13 cellular contexts compared by ENCODE assay signal in the genomic region with DNA sequence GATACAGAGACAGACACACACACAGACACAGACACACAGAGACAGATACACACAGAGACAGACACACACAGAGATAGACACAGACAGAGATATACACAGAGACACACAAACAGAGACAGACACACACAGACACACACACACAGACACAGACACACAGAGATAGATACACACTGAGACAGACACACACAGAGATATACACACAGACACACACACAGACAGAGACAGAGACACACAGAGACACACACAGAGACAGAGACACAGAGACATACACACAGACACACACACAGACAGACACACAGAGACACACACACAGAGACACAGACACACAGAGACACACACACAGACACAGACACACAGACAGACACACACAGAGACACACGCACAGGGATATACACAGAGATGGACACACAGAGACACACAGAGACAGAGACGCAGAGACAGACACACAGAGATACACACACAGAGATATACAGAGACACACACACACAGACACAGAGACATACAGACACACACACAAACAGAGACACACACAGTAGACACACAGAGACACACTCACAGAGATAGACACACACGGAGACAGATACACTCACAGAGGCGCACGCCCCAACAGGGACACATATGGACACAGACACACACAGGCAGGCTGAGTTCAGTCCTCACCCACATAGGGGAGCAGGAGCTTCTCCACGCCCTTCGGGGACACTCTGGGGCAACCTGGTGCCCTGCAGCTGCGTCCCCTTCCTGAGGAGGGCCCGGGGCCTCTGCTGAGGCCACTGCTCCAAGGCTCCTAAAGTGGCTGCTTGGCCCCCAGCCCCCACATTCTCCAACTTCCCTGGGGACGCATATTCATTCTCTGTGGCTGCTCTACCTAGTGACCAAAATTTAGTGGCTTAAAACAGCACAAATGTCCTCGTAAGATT. TPM values are rescaled to one million over a fixed set of nuclear protein-coding genes. Genes with fewer than 3 reads are reported as not detected.
A peak's percentile ranks its signal among the peaks of the same experiment; 100 is the strongest.
DNase-seq lines count a peak whose midpoint lies in the region; ATAC-seq and TF ChIP-seq lines count a peak whose summit lies in the region.
"Had no signal": no experiment of that assay in that cellular context is flagged by ENCODE, and none has a peak within 500 bp of the region (broad histone marks: within the 10 kb centered on the region; RNA-seq: fewer than 3 reads in every experiment).

No MANE protein-coding gene starts in this region.

- CTCF ChIA-PET in Panc1 (lab: Charles Lee), result interaction anchor here (0.7 to 1.9 kb wide), 2 partner anchors 9 to 174 kb away, joined by 4 to 14 read pairs; no protein-coding TSS in a partner anchor

- intact Hi-C loops in natural killer cell (cut with micrococcal nuclease), result no loop called here
- intact Hi-C loops in Panc1 (cut with micrococcal nuclease; ENCODE audit: unreplicated experiment), result no loop called here
- intact Hi-C loops in lower lobe of right lung (cut with DNase I), result no loop called here
- intact Hi-C loops in esophagus squamous epithelium (cut with DNase I), result no loop called here

- no peaks in the 10 kb centered on the region for H3K36me3 Mint-ChIP-seq in natural killer cell treated with Interleukin-12 subunit alpha and Interleukin-12 subunit beta and Interleukin-15 and Interleukin-18, amount 100 ng/mL, for 72 hours
- no peaks in the 10 kb centered on the region for H3K36me3 Mint-ChIP-seq in natural killer cell
- H3K36me3 Mint-ChIP-seq in endothelial cell (ENCODE audit: low read depth, unreplicated experiment), result no peaks in the 10 kb centered on the region

- H3K27ac Mint-ChIP-seq in natural killer cell treated with Interleukin-12 subunit alpha and Interleukin-12 subunit beta and Interleukin-15 and Interleukin-18, amount 100 ng/mL, for 72 hours, result no peak overlapping the region
- no peak overlapping the region for H3K27ac Mint-ChIP-seq in natural killer cell
- no peak overlapping the region for H3K27ac Mint-ChIP-seq in endothelial cell (ENCODE audit: unreplicated experiment)

- H3K27me3 Mint-ChIP-seq in natural killer cell treated with Interleukin-12 subunit alpha and Interleukin-12 subunit beta and Interleukin-15 and Interleukin-18, amount 100 ng/mL, for 72 hours, result peaks cover 0 to 6% of the 10 kb centered on the region in 2 donors
- peaks cover 9 to 14% of the 10 kb centered on the region in 2 donors for H3K27me3 Mint-ChIP-seq in natural killer cell (ENCODE audit: low read depth in 2 of 2)
- peaks cover 7% of the 10 kb centered on the region for H3K27me3 Mint-ChIP-seq in endothelial cell (ENCODE audit: unreplicated experiment)

- H3K36me3 ChIP-seq in Panc1 (ENCODE audit: control insufficient read depth, insufficient read depth, low read length) (no peaks in the 10 kb centered on the region), lower lobe of right lung (no peaks in the 10 kb centered on the region), esophagus squamous epithelium (no peaks in the 10 kb centered on the region)

- no peak overlapping the region for H3K27ac ChIP-seq in Panc1 (ENCODE audit: low read length)
- no peak overlapping the region for H3K27ac ChIP-seq in lower lobe of right lung
- H3K27ac ChIP-seq in esophagus squamous epithelium, result no peak overlapping the region

- H3K4me3 Mint-ChIP-seq in natural killer cell treated with Interleukin-12 subunit alpha and Interleukin-12 subunit beta and Interleukin-15 and Interleukin-18, amount 100 ng/mL, for 72 hours, result no peak overlapping the region
- H3K4me3 Mint-ChIP-seq in natural killer cell (no peak overlapping the region), endothelial cell (ENCODE audit: unreplicated experiment) (no peak overlapping the region)

- H3K9me3 ChIP-seq in Panc1 (ENCODE audit: control insufficient read depth, insufficient read depth, low read depth, low read length) (no peaks in the 10 kb centered on the region), lower lobe of right lung (no peaks in the 10 kb centered on the region), esophagus squamous epithelium (no peaks in the 10 kb centered on the region)

- peak; percentile 20 for DNase-seq in natural killer cell treated with Interleukin-12 subunit alpha and Interleukin-12 subunit beta and Interleukin-15 and Interleukin-18, amount 100 ng/mL, for 72 hours (ENCODE audit: low spot score)
- DNase-seq in natural killer cell, result no peak
- DNase-seq in Panc1 (ENCODE audit: low read depth, low spot score), result no peak
- no peak for DNase-seq in lower lobe of right lung
- DNase-seq in esophagus squamous epithelium (lab: John Stamatoyannopoulos, UW), result no peak
- DNase-seq in endothelial cell (ENCODE audit: low spot score), result no peak
- DNase-seq: C1 segment of cervical spinal cord; NCI-H1105 treated with DMSO at 0.1 percent for 48 hours; NCI-H1694; NCI-H510A; NCI-H748 treated with DMSO at 0.1 percent for 48 hours; NK-92 treated with Interleukin-12 subunit alpha and Interleukin-12 subunit beta, amount 100 ng/mL, for 24 hours had no signal

- POLR2A ChIA-PET in Panc1 (lab: Charles Lee), result interaction anchor here (0.6 kb wide), 1 partner anchor 9 kb away, joined by 9 read pairs; no protein-coding TSS in a partner anchor

- in situ Hi-C loops in Panc1 (cut with HindIII; ENCODE audit: low pct_unique_long_range_greater_than_20kb, low sequenced_read_pairs), result no loop called here

- H3K4me1 ChIP-seq in Panc1 (ENCODE audit: control insufficient read depth, insufficient read depth, low read length), result no peaks in the 10 kb centered on the region
- H3K4me1 ChIP-seq in lower lobe of right lung, result peaks cover 3% of the 10 kb centered on the region
- H3K4me1 ChIP-seq in esophagus squamous epithelium, result peaks cover 0 to 8% (median 0%) of the 10 kb centered on the region in 3 donors

- TF ChIP-seq CTCF in natural killer cell (IDR thresholded peaks at IDR 0.05) (no peak), Panc1 (IDR thresholded peaks at IDR 0.05) (no peak), lower lobe of right lung (IDR thresholded peaks at IDR 0.05) (no peak), esophagus squamous epithelium (IDR thresholded peaks at IDR 0.05) (no peak), endothelial cell (IDR thresholded peaks at IDR 0.05; ENCODE audit: unreplicated experiment) (no peak)

- H3K9me3 Mint-ChIP-seq in natural killer cell treated with Interleukin-12 subunit alpha and Interleukin-12 subunit beta and Interleukin-15 and Interleukin-18, amount 100 ng/mL, for 72 hours, result no peaks in the 10 kb centered on the region
- H3K9me3 Mint-ChIP-seq in natural killer cell (no peaks in the 10 kb centered on the region), endothelial cell (ENCODE audit: unreplicated experiment) (no peaks in the 10 kb centered on the region)

- no TSS peak for BruUV-seq in Panc1 (replicated peaks; lab: Mats Ljungman, UMichigan)

- TF ChIP-seq POLR2A in esophagus squamous epithelium (IDR thresholded peaks at IDR 0.05), result no peak

- H3K4me3 ChIP-seq in Panc1 (ENCODE audit: low read depth in 2 of 2, low read length in 2 of 2) (no peak overlapping the region), lower lobe of right lung (no peak overlapping the region), esophagus squamous epithelium (no peak overlapping the region)

- peaks cover 3 to 10% of the 10 kb centered on the region in 2 donors for H3K4me1 Mint-ChIP-seq in natural killer cell treated with Interleukin-12 subunit alpha and Interleukin-12 subunit beta and Interleukin-15 and Interleukin-18, amount 100 ng/mL, for 72 hours (ENCODE audit: low read depth in 2 of 2)
- H3K4me1 Mint-ChIP-seq in natural killer cell (peaks cover 1 to 7% of the 10 kb centered on the region in 2 donors), endothelial cell (ENCODE audit: unreplicated experiment) (no peaks in the 10 kb centered on the region)

- H3K27me3 ChIP-seq in Panc1 (ENCODE audit: control insufficient read depth, insufficient read depth, low read length), result no peaks in the 10 kb centered on the region
- H3K27me3 ChIP-seq in lower lobe of right lung (ENCODE audit: low read depth), result peaks cover 28% of the 10 kb centered on the region
- peaks cover 0 to 68% (median 0%) of the 10 kb centered on the region in 4 donors for H3K27me3 ChIP-seq in esophagus squamous epithelium

- peak in 1 of 2 donors; percentile 28 for ATAC-seq in natural killer cell treated with Interleukin-12 subunit alpha and Interleukin-12 subunit beta and Interleukin-15 and Interleukin-18, amount 100 ng/mL, for 72 hours
- no peak for ATAC-seq in natural killer cell
- ATAC-seq in Panc1, result peak; percentile 42
- ATAC-seq in lower lobe of right lung, result peak; percentile 20 to 48
- no peak for ATAC-seq in HG03442 (IDR thresholded peaks at IDR 0.05; ENCODE audit: unreplicated experiment)

- 94 to 95% methylated on average over 7 to 8 of the region's 11 CpGs for WGBS in esophagus squamous epithelium, 2 donors

RNA-seq across cellular contexts. Expression of a gene that starts 10.3 kb away (rescaled TPM):
- total RNA-seq in natural killer cell treated with Interleukin-12 subunit alpha and Interleukin-12 subunit beta and Interleukin-15 and Interleukin-18, amount 100 ng/mL, for 72 hours, result 10 to 100 TPM; 27.0 to 47.4 TPM
- 10 to 100 TPM; 28.6 to 39.8 (median 35.8) TPM for total RNA-seq in natural killer cell
- 41.0 TPM for total RNA-seq in Panc1 (2021; ENCODE audit: unreplicated experiment)
- polyA plus RNA-seq in Panc1 (2012; ENCODE audit: insufficient read length), result 37.4 TPM
- 30.0 TPM for total RNA-seq in lower lobe of right lung
- total RNA-seq in esophagus squamous epithelium, result 10 to 100 TPM; 18.6 to 27.5 (median 22.1) TPM
- 36.9 TPM for total RNA-seq in endothelial cell (ENCODE audit: unreplicated experiment)

Comparison
In these comparisons a context has a peak if more than half of its experiments do, and no peak if none do; other contexts are left out.
1. ATAC-seq: peak in Panc1 (single experiment) and lower lobe of right lung (2 of 2); none in natural killer cell (0 of 3) and HG03442 (single experiment).